Comparison of ENCODE assay signal across 17 cellular contexts in genomic region chr3:62007036-62007435, GRCh38.
A peak's percentile ranks its signal among the peaks of the same experiment; 100 is the strongest.
DNase-seq lines count a peak whose midpoint lies in the region; ATAC-seq and TF ChIP-seq lines count a peak whose summit lies in the region.
"Had no signal": no experiment of that assay in that cellular context is flagged by ENCODE, and none has a peak within 500 bp of the region (broad histone marks: within the 10 kb centered on the region; RNA-seq: fewer than 3 reads in every experiment).

No MANE protein-coding gene starts in this region.

- peaks cover 7% of the 10 kb centered on the region for H3K4me1 Mint-ChIP-seq in nephron

- DNase-seq in AG08395 (ENCODE audit: low spot score) (peak; percentile 33), fibroblast of gingiva (ENCODE audit: low read depth) (peak; percentile 79), PC-9 (no peak)
- no peak for DNase-seq in activated effector memory CD4-positive, alpha-beta T cell treated with anti-CD3 and anti-CD28 coated beads, Interleukin-2, amount 50 U/mL, for 16 hours
- DNase-seq: activated CD4-positive, alpha-beta T cell treated with anti-CD3 and anti-CD28 coated beads for 1 hour; COR-L47; mammary epithelial cell; NCI-H2107; NCI-H526; SJCRH30; upper lobe of right lung had no signal

- H3K27me3 Mint-ChIP-seq in nephron (ENCODE audit: low read depth) = no peaks in the 10 kb centered on the region
- H3K27me3 Mint-ChIP-seq: stimulated activated naive CD8-positive, alpha-beta T cell treated with anti-CD3 and anti-CD28 coated beads, Interleukin-15, Interleukin-2, amounts not matched to agents 100 ng/mL and 50 ng/mL, for 24 hours had no signal

- H3K9me3 Mint-ChIP-seq in nephron = no peaks in the 10 kb centered on the region

- H3K27me3 ChIP-seq in HUES48 (ENCODE audit: control insufficient read depth, insufficient read depth, low read length) = no peaks in the 10 kb centered on the region
- no peaks in the 10 kb centered on the region for H3K27me3 ChIP-seq in PC-9 (ENCODE audit: insufficient read depth, low read depth)
- H3K27me3 ChIP-seq: SJCRH30, upper lobe of right lung had no signal

- peaks cover 18% of the 10 kb centered on the region for H3K36me3 ChIP-seq in HUES48 (ENCODE audit: control insufficient read depth, insufficient read depth, low read length)
- no peaks in the 10 kb centered on the region for H3K36me3 ChIP-seq in PC-9 (ENCODE audit: low read depth)
- H3K36me3 ChIP-seq: SJCRH30, upper lobe of right lung had no signal

- H3K9ac ChIP-seq in HUES48 (ENCODE audit: low read depth, low read length) = no peak overlapping the region

- H3K4me3 ChIP-seq in HUES48 (ENCODE audit: low read depth, low read length) (no peak overlapping the region), PC-9 (no peak overlapping the region)
- H3K4me3 ChIP-seq: GM12878, SJCRH30, upper lobe of right lung had no signal

- H4K20me1 ChIP-seq in PC-9 (ENCODE audit: insufficient read depth) = no peaks in the 10 kb centered on the region

- no peaks in the 10 kb centered on the region for H3K9me3 ChIP-seq in HUES48 (ENCODE audit: control insufficient read depth, insufficient read depth, low read length)
- no peaks in the 10 kb centered on the region for H3K9me3 ChIP-seq in PC-9 (ENCODE audit: insufficient read depth, low read depth)
- H3K9me3 ChIP-seq: SJCRH30, upper lobe of right lung had no signal

- ATAC-seq in HG03039 (IDR thresholded peaks at IDR 0.05; ENCODE audit: unreplicated experiment) (no peak), HG03571 (IDR thresholded peaks at IDR 0.05; ENCODE audit: unreplicated experiment) (no peak)
- ATAC-seq: GM12878, upper lobe of right lung had no signal

- H3K4me1 ChIP-seq in HUES48 (ENCODE audit: control insufficient read depth, insufficient read depth, low read length) (no peaks in the 10 kb centered on the region), PC-9 (replicated peaks; ENCODE audit: insufficient read depth) (no peaks in the 10 kb centered on the region)
- H3K4me1 ChIP-seq: SJCRH30, upper lobe of right lung had no signal

- H3K27ac Mint-ChIP-seq in nephron = peak overlapping the region in 2 of 3 experiments; percentile 43 to 46
- H3K27ac Mint-ChIP-seq: stimulated activated naive CD8-positive, alpha-beta T cell treated with anti-CD3 and anti-CD28 coated beads, Interleukin-15, Interleukin-2, amounts not matched to agents 100 ng/mL and 50 ng/mL, for 24 hours had no signal

- intact Hi-C loops in PC-9 (cut with micrococcal nuclease; ENCODE audit: unreplicated experiment) = no loop called here

- no peak overlapping the region for H3K4me3 Mint-ChIP-seq in nephron
- H3K4me3 Mint-ChIP-seq: stimulated activated naive CD8-positive, alpha-beta T cell treated with anti-CD3 and anti-CD28 coated beads, Interleukin-15, Interleukin-2, amounts not matched to agents 100 ng/mL and 50 ng/mL, for 24 hours had no signal

- H3K79me2 ChIP-seq in PC-9 (ENCODE audit: low read depth) = no peaks in the 10 kb centered on the region

- no TSS peak for BruUV-seq in PC-9 (replicated peaks; lab: Mats Ljungman, UMichigan)

- POLR2A ChIA-PET in PC-9 (lab: Charles Lee; ENCODE audit: unreplicated experiment) = no interaction called here

- H3F3A ChIP-seq in PC-9 (ENCODE audit: insufficient read depth, low read depth) = no peaks in the 10 kb centered on the region

- no peaks in the 10 kb centered on the region for H3K9me2 ChIP-seq in PC-9 (ENCODE audit: insufficient read depth)

- no peak for TF ChIP-seq CTCF in nephron (IDR thresholded peaks at IDR 0.05; ENCODE audit: unreplicated experiment in 3 of 3)
- no peak for TF ChIP-seq CTCF in PC-9 (conservative IDR thresholded peaks at IDR 0.05)

- peak overlapping the region; percentile 7 for H3K27ac ChIP-seq in HUES48 (ENCODE audit: low read depth, low read length)
- H3K27ac ChIP-seq in PC-9 = no peak overlapping the region
- H3K27ac ChIP-seq: SJCRH30, upper lobe of right lung had no signal

- no peak overlapping the region for H3K4me2 ChIP-seq in PC-9

- no peak overlapping the region for H2AFZ ChIP-seq in PC-9

- CTCF ChIA-PET in PC-9 (lab: Charles Lee) = no interaction called here

- H3K36me3 Mint-ChIP-seq in nephron (ENCODE audit: low read depth) = peaks cover 54% of the 10 kb centered on the region

Comparison
In these comparisons a context has a peak if more than half of its experiments do, and no peak if none do; other contexts are left out.
1. DNase-seq: peak in AG08395 (single experiment) and fibroblast of gingiva (single experiment); none in PC-9 (0 of 2) and activated effector memory CD4-positive, alpha-beta T cell treated with anti-CD3 and anti-CD28 coated beads, Interleukin-2, amount 50 U/mL, for 16 hours (single experiment).